In genomic region chr18:57837917-57838548, GRCh38 we compare ENCODE assay signal across 1 cellular context.
TF ChIP-seq lines count a peak whose summit lies in the region.

No MANE protein-coding gene starts in this region.

TF ChIP-seq in GM12878, 131 proteins besides CTCF, POLR2A, EP300 and RAD21 (continued from another document and continues in another):
- TF ChIP-seq CUX1 (IDR thresholded peaks at IDR 0.05; ENCODE audit: insufficient replicate concordance, low read depth, low read length): no peak
- peak; percentile 97 for TF ChIP-seq DPF2 (IDR thresholded peaks at IDR 0.05)
- TF ChIP-seq SREBF2 (IDR thresholded peaks at IDR 0.05; ENCODE audit: low read length): no peak
- no peak for TF ChIP-seq POLR2AphosphoS2 (IDR thresholded peaks at IDR 0.05; ENCODE audit: low read depth, low read length)
- no peak for TF ChIP-seq CHD4 (IDR thresholded peaks at IDR 0.05)
- TF ChIP-seq RBBP5 (conservative IDR thresholded peaks at IDR 0.05): no peak
- 0 out of 2 replicates have a peak, but pooled peaks have one; percentile 22 for TF ChIP-seq TCF3 (IDR thresholded peaks at IDR 0.05; ENCODE audit: borderline replicate concordance, insufficient read depth, low read depth, low read length)
- no peak for TF ChIP-seq NR2C1 (IDR thresholded peaks at IDR 0.05)
- TF ChIP-seq ATF2 (IDR thresholded peaks at IDR 0.05; ENCODE audit: low read length): peak; percentile 72; the same call in 1 of the 2 replicates
- peak; percentile 87 for TF ChIP-seq MLLT1 (IDR thresholded peaks at IDR 0.05)
- TF ChIP-seq NKRF (conservative IDR thresholded peaks at IDR 0.05): 0 out of 2 replicates have a peak, but pooled peaks have one; percentile 20
- TF ChIP-seq CBX5 (IDR thresholded peaks at IDR 0.05; ENCODE audit: low read depth): no peak; the same call in 1 of the 2 replicates
- no peak for TF ChIP-seq RFX5 (IDR thresholded peaks at IDR 0.05; ENCODE audit: low read depth, low read length)
- TF ChIP-seq IKZF1 (conservative IDR thresholded peaks at IDR 0.05): peak; percentile 85
- peak; percentile 91 for TF ChIP-seq CBFB (IDR thresholded peaks at IDR 0.05; ENCODE audit: low read depth)
- no peak for TF ChIP-seq YBX1 (IDR thresholded peaks at IDR 0.05)
- TF ChIP-seq USF1 (IDR thresholded peaks at IDR 0.05; ENCODE audit: borderline replicate concordance, extremely low read length, insufficient read depth, low read depth, low read length): no peak
- TF ChIP-seq BACH1 (IDR thresholded peaks at IDR 0.05; ENCODE audit: borderline replicate concordance): peak; percentile 57; the same call in 1 of the 2 replicates
- peak; percentile 79 for TF ChIP-seq KLF5 (IDR thresholded peaks at IDR 0.05; ENCODE audit: partially characterized antibody)
- TF ChIP-seq ASH2L (IDR thresholded peaks at IDR 0.05; ENCODE audit: borderline replicate concordance, low read depth): no peak
- no peak for TF ChIP-seq FOXK2 (IDR thresholded peaks at IDR 0.05)
- no peak for TF ChIP-seq SIX5 (IDR thresholded peaks at IDR 0.05; ENCODE audit: low read depth, low read length, severe bottlenecking)
- 0 out of 2 replicates have a peak, but pooled peaks have one; percentile 25 for TF ChIP-seq ZNF24 (IDR thresholded peaks at IDR 0.05)
- TF ChIP-seq RELB (IDR thresholded peaks at IDR 0.05; ENCODE audit: low read depth): peak; percentile 96
- no peak for TF ChIP-seq FOS (IDR thresholded peaks at IDR 0.05; ENCODE audit: borderline replicate concordance, extremely low read depth, insufficient read length)
- TF ChIP-seq SMC3 (IDR thresholded peaks at IDR 0.05; ENCODE audit: borderline replicate concordance, low read length): no peak
- TF ChIP-seq MTA3 (IDR thresholded peaks at IDR 0.05; ENCODE audit: borderline replicate concordance, low read length): no peak
- TF ChIP-seq MXI1 (IDR thresholded peaks at IDR 0.05; ENCODE audit: low read depth, low read length): no peak
- peak; percentile 88 to 94 for TF ChIP-seq IKZF2 (IDR thresholded peaks at IDR 0.05)
- TF ChIP-seq SUZ12 (IDR thresholded peaks at IDR 0.05; ENCODE audit: unreplicated experiment): no peak
- TF ChIP-seq SMAD5 (IDR thresholded peaks at IDR 0.05; ENCODE audit: low read depth): no peak
- no peak for TF ChIP-seq STAT1 (conservative IDR thresholded peaks at IDR 0.05)
- TF ChIP-seq SKIL (IDR thresholded peaks at IDR 0.05; ENCODE audit: low read depth, poor library complexity, severe bottlenecking): peak; percentile 97
- TF ChIP-seq HCFC1 (IDR thresholded peaks at IDR 0.05; ENCODE audit: low read length): no peak
- peak; percentile 59 for TF ChIP-seq CREM (IDR thresholded peaks at IDR 0.05; ENCODE audit: low read depth)
- TF ChIP-seq ZNF622 (IDR thresholded peaks at IDR 0.05): no peak
- no peak for TF ChIP-seq ZSCAN29 (IDR thresholded peaks at IDR 0.05)
- no peak for TF ChIP-seq HSF1 (IDR thresholded peaks at IDR 0.05; ENCODE audit: low read depth, low read length)
- peak; percentile 76 for TF ChIP-seq FOXM1 (IDR thresholded peaks at IDR 0.05; ENCODE audit: low read depth, low read length)
- TF ChIP-seq TBL1XR1 (IDR thresholded peaks at IDR 0.05; ENCODE audit: low read depth, low read length): no peak
- TF ChIP-seq ZNF217 (IDR thresholded peaks at IDR 0.05): peak; percentile 97
- no peak for TF ChIP-seq CBX3 (IDR thresholded peaks at IDR 0.05; ENCODE audit: borderline replicate concordance, low read depth)
- TF ChIP-seq POLR2AphosphoS5 (IDR thresholded peaks at IDR 0.05; ENCODE audit: low read length): no peak
- 0 out of 2 replicates have a peak, but pooled peaks have one; percentile 5 for TF ChIP-seq RCOR1 (conservative IDR thresholded peaks at IDR 0.05; ENCODE audit: low read depth, low read length)
- no peak for TF ChIP-seq PML (IDR thresholded peaks at IDR 0.05; ENCODE audit: low read length)
- no peak for TF ChIP-seq ATF3 (IDR thresholded peaks at IDR 0.05; ENCODE audit: borderline replicate concordance, extremely low read depth, low read depth, low read length)
- no peak for TF ChIP-seq BRCA1 (IDR thresholded peaks at IDR 0.05; ENCODE audit: low read depth, low read length)
- TF ChIP-seq SP1 (IDR thresholded peaks at IDR 0.05; ENCODE audit: low read depth, low read length): peak; percentile 42
- no peak for TF ChIP-seq HDAC6 (IDR thresholded peaks at IDR 0.05; ENCODE audit: unreplicated experiment)
- TF ChIP-seq IRF4 (IDR thresholded peaks at IDR 0.05; ENCODE audit: low read depth, low read length): peak; percentile 85
- TF ChIP-seq JUNB (IDR thresholded peaks at IDR 0.05): peak; percentile 90
- TF ChIP-seq PBX3 (IDR thresholded peaks at IDR 0.05; ENCODE audit: insufficient replicate concordance, low read depth, low read length): no peak
- no peak for TF ChIP-seq KDM1A (IDR thresholded peaks at IDR 0.05; ENCODE audit: borderline replicate concordance)
